ENCODE assay signal across 1 cellular context in the genomic region with DNA sequence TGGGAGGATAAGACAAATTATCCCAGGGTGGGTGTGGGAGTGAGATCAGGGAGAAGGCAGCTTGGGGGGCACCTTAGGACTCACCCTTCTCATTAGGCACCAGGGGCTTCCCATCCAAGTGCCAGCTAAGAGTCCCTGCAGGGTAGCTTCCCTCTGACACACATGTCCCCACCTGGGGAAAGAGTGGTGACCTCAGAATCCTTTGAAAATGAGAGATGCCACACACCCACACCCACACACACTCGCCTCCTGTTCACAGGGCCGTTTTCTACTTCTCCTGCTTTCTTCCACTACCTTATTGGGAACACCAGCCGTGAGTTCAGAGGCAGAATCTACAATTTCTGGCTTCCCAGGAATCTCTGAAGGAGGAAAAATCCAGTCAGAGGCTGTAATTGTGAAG.
TF ChIP-seq lines count a peak whose summit lies in the region.

No MANE protein-coding gene starts in this region.

TF ChIP-seq in HCT116, 20 proteins besides CTCF, POLR2A, EP300 and RAD21 (continued from another document):
- TF ChIP-seq, protein P1, sequence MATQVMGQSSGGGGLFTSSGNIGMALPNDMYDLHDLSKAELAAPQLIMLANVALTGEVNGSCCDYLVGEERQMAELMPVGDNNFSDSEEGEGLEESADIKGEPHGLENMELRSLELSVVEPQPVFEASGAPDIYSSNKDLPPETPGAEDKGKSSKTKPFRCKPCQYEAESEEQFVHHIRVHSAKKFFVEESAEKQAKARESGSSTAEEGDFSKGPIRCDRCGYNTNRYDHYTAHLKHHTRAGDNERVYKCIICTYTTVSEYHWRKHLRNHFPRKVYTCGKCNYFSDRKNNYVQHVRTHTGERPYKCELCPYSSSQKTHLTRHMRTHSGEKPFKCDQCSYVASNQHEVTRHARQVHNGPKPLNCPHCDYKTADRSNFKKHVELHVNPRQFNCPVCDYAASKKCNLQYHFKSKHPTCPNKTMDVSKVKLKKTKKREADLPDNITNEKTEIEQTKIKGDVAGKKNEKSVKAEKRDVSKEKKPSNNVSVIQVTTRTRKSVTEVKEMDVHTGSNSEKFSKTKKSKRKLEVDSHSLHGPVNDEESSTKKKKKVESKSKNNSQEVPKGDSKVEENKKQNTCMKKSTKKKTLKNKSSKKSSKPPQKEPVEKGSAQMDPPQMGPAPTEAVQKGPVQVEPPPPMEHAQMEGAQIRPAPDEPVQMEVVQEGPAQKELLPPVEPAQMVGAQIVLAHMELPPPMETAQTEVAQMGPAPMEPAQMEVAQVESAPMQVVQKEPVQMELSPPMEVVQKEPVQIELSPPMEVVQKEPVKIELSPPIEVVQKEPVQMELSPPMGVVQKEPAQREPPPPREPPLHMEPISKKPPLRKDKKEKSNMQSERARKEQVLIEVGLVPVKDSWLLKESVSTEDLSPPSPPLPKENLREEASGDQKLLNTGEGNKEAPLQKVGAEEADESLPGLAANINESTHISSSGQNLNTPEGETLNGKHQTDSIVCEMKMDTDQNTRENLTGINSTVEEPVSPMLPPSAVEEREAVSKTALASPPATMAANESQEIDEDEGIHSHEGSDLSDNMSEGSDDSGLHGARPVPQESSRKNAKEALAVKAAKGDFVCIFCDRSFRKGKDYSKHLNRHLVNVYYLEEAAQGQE (IDR thresholded peaks at IDR 0.05; ENCODE audit: low read depth) = no peak
- TF ChIP-seq SRF (IDR thresholded peaks at IDR 0.05; ENCODE audit: low read depth) (no peak), FOSL1 (IDR thresholded peaks at IDR 0.05; ENCODE audit: low read depth) (no peak), POLR2AphosphoS5 (IDR thresholded peaks at IDR 0.05; ENCODE audit: low read depth, low read length) (no peak), JUND (IDR thresholded peaks at IDR 0.05) (no peak), EGR1 (IDR thresholded peaks at IDR 0.05; ENCODE audit: low read depth) (no peak), ELF1 (IDR thresholded peaks at IDR 0.05; ENCODE audit: borderline replicate concordance, low read depth) (no peak), EZH2phosphoT487 (IDR thresholded peaks at IDR 0.05; ENCODE audit: borderline replicate concordance) (no peak), EZH2 (IDR thresholded peaks at IDR 0.05) (no peak), ZFX (IDR thresholded peaks at IDR 0.05) (no peak)
- TF ChIP-seq, protein P2, sequence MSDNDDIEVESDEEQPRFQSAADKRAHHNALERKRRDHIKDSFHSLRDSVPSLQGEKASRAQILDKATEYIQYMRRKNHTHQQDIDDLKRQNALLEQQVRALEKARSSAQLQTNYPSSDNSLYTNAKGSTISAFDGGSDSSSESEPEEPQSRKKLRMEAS (IDR thresholded peaks at IDR 0.05) = no peak
- TF ChIP-seq, protein P3, sequence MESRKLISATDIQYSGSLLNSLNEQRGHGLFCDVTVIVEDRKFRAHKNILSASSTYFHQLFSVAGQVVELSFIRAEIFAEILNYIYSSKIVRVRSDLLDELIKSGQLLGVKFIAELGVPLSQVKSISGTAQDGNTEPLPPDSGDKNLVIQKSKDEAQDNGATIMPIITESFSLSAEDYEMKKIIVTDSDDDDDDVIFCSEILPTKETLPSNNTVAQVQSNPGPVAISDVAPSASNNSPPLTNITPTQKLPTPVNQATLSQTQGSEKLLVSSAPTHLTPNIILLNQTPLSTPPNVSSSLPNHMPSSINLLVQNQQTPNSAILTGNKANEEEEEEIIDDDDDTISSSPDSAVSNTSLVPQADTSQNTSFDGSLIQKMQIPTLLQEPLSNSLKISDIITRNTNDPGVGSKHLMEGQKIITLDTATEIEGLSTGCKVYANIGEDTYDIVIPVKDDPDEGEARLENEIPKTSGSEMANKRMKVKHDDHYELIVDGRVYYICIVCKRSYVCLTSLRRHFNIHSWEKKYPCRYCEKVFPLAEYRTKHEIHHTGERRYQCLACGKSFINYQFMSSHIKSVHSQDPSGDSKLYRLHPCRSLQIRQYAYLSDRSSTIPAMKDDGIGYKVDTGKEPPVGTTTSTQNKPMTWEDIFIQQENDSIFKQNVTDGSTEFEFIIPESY (IDR thresholded peaks at IDR 0.05; ENCODE audit: extremely low read depth, insufficient replicate concordance, low read length) = no peak
- TF ChIP-seq, protein P4, sequence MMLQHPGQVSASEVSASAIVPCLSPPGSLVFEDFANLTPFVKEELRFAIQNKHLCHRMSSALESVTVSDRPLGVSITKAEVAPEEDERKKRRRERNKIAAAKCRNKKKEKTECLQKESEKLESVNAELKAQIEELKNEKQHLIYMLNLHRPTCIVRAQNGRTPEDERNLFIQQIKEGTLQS (IDR thresholded peaks at IDR 0.05) = no peak
TF ChIP-seq in HCT116: peak in this region for 0.
